20 cellular contexts compared by ENCODE assay signal in genomic region chr10:70885485-70885884, GRCh38. TPM values are rescaled to one million over a fixed set of nuclear protein-coding genes. Genes with fewer than 3 reads are reported as not detected.
DNase-seq lines count a peak whose midpoint lies in the region; ATAC-seq and TF ChIP-seq lines count a peak whose summit lies in the region.
"Had no signal": no experiment of that assay in that cellular context is flagged by ENCODE, and none has a peak within 500 bp of the region (broad histone marks: within the 10 kb centered on the region; RNA-seq: fewer than 3 reads in every experiment).

No MANE protein-coding gene starts in this region.

- DNase-seq in activated CD4-positive, alpha-beta memory T cell treated with anti-CD3 and anti-CD28 coated beads for 36 hours = no peak
- no peak for DNase-seq in activated CD4-positive, alpha-beta memory T cell treated with anti-CD3 and anti-CD28 coated beads, Interleukin-2, amount 10 ng/mL, durations not matched to agents 7 days and 5 days
- peak; percentile 34 for DNase-seq in Karpas-422
- DNase-seq in effector memory CD8-positive, alpha-beta T cell = no peak
- DNase-seq in progenitor cell of endocrine pancreas (ENCODE audit: low spot score, unreplicated experiment) = no peak
- DNase-seq in stimulated activated CD4-positive, alpha-beta T cell treated with anti-CD3 and anti-CD28 coated beads, Interleukin-2, amount 100 ng/mL, for 48 hours = no peak
- DNase-seq in stimulated activated naive CD8-positive, alpha-beta T cell treated with anti-CD3 and anti-CD28 coated beads, Interleukin-15, amount 100 ng/mL, for 72 hours = no peak
- no peak for DNase-seq in Calu3
- DNase-seq: Caco-2, DMS153, GOT3, NCI-H187, NCI-H2107, NCI-H510A treated with DMSO at 0.1 percent for 48 hours, NCI-H774, OCI-M1, SHP77 had no signal

- H3K9me2 ChIP-seq in Karpas-422 (replicated peaks; ENCODE audit: insufficient read depth, low read length) = no peaks in the 10 kb centered on the region

- no peak overlapping the region for H2AFZ ChIP-seq in Karpas-422 (ENCODE audit: low read length)

- H3K9ac ChIP-seq in Karpas-422 (ENCODE audit: low read length) = no peak overlapping the region

- H3K27me3 Mint-ChIP-seq in activated CD4-positive, alpha-beta memory T cell treated with anti-CD3 and anti-CD28 coated beads for 36 hours = no peaks in the 10 kb centered on the region
- no peaks in the 10 kb centered on the region for H3K27me3 Mint-ChIP-seq in activated CD4-positive, alpha-beta memory T cell treated with anti-CD3 and anti-CD28 coated beads, Interleukin-2, amount 10 ng/mL, durations not matched to agents 7 days and 5 days
- H3K27me3 Mint-ChIP-seq in effector memory CD8-positive, alpha-beta T cell = no peaks in the 10 kb centered on the region
- H3K27me3 Mint-ChIP-seq in progenitor cell of endocrine pancreas = no peaks in the 10 kb centered on the region
- no peaks in the 10 kb centered on the region for H3K27me3 Mint-ChIP-seq in stimulated activated naive CD8-positive, alpha-beta T cell treated with anti-CD3 and anti-CD28 coated beads, Interleukin-15, amount 100 ng/mL, for 72 hours
- H3K27me3 Mint-ChIP-seq in Calu3 (ENCODE audit: unreplicated experiment) = no peaks in the 10 kb centered on the region

- H3K4me1 ChIP-seq in Karpas-422 (ENCODE audit: low read length) = peaks cover 23% of the 10 kb centered on the region

- no peak overlapping the region for H3K4me2 ChIP-seq in Karpas-422 (ENCODE audit: low read depth, low read length, poor library complexity, severe bottlenecking)

- POLR2A ChIA-PET in activated CD4-positive, alpha-beta memory T cell treated with anti-CD3 and anti-CD28 coated beads for 36 hours (lab: Charles Lee) = no interaction called here
- POLR2A ChIA-PET in activated CD4-positive, alpha-beta memory T cell treated with anti-CD3 and anti-CD28 coated beads, Interleukin-2, amount 10 ng/mL, durations not matched to agents 7 days and 5 days (lab: Charles Lee) = no interaction called here

- no peaks in the 10 kb centered on the region for H3K27me3 ChIP-seq in Karpas-422 (ENCODE audit: low read length)

- H3K4me3 ChIP-seq in Karpas-422 (ENCODE audit: low read length) = no peak overlapping the region
- H3K4me3 ChIP-seq: GM12878 had no signal

- no peak for ATAC-seq in effector memory CD8-positive, alpha-beta T cell (replicated peaks)
- no peak for ATAC-seq in stimulated activated naive CD8-positive, alpha-beta T cell treated with anti-CD3 and anti-CD28 coated beads, Interleukin-15, amount 100 ng/mL, for 72 hours
- ATAC-seq: GM12878, HCT116 had no signal

- peaks cover 3% of the 10 kb centered on the region; the same call in 1 of the 2 replicates for H3K36me3 ChIP-seq in Karpas-422 (ENCODE audit: insufficient read depth, low read length)

- peaks cover 15% of the 10 kb centered on the region for H3K79me2 ChIP-seq in Karpas-422 (ENCODE audit: low read length)

- BruUV-seq in Calu3 (replicated peaks; lab: Mats Ljungman, UMichigan) = no TSS peak

- TF ChIP-seq CTCF in progenitor cell of endocrine pancreas (IDR thresholded peaks at IDR 0.05; ENCODE audit: unreplicated experiment) (no peak), Calu3 (IDR thresholded peaks at IDR 0.05; ENCODE audit: unreplicated experiment) (no peak)

- H3K36me3 Mint-ChIP-seq in activated CD4-positive, alpha-beta memory T cell treated with anti-CD3 and anti-CD28 coated beads for 36 hours = peaks cover 14% of the 10 kb centered on the region
- H3K36me3 Mint-ChIP-seq in activated CD4-positive, alpha-beta memory T cell treated with anti-CD3 and anti-CD28 coated beads, Interleukin-2, amount 10 ng/mL, durations not matched to agents 7 days and 5 days (ENCODE audit: low read depth) = peaks cover 11% of the 10 kb centered on the region
- H3K36me3 Mint-ChIP-seq in effector memory CD8-positive, alpha-beta T cell (ENCODE audit: insufficient read depth) = peaks cover 13% of the 10 kb centered on the region
- H3K36me3 Mint-ChIP-seq in progenitor cell of endocrine pancreas (ENCODE audit: insufficient read depth) = peaks cover 20% of the 10 kb centered on the region
- peaks cover 56% of the 10 kb centered on the region for H3K36me3 Mint-ChIP-seq in Calu3 (ENCODE audit: insufficient read depth, unreplicated experiment)

- peaks cover 15% of the 10 kb centered on the region for H3K4me1 Mint-ChIP-seq in activated CD4-positive, alpha-beta memory T cell treated with anti-CD3 and anti-CD28 coated beads for 36 hours (ENCODE audit: low read depth)
- H3K4me1 Mint-ChIP-seq in activated CD4-positive, alpha-beta memory T cell treated with anti-CD3 and anti-CD28 coated beads, Interleukin-2, amount 10 ng/mL, durations not matched to agents 7 days and 5 days = peaks cover 16% of the 10 kb centered on the region
- peaks cover 0 to 13% of the 10 kb centered on the region in 2 donors for H3K4me1 Mint-ChIP-seq in effector memory CD8-positive, alpha-beta T cell (ENCODE audit: low read depth in 2 of 2)
- peaks cover 13% of the 10 kb centered on the region for H3K4me1 Mint-ChIP-seq in progenitor cell of endocrine pancreas (ENCODE audit: low read depth)
- H3K4me1 Mint-ChIP-seq in stimulated activated naive CD8-positive, alpha-beta T cell treated with anti-CD3 and anti-CD28 coated beads, Interleukin-15, amount 100 ng/mL, for 72 hours = peaks cover 9% of the 10 kb centered on the region
- no peaks in the 10 kb centered on the region for H3K4me1 Mint-ChIP-seq in Calu3 (ENCODE audit: low read depth, unreplicated experiment)

- H3K27ac Mint-ChIP-seq in activated CD4-positive, alpha-beta memory T cell treated with anti-CD3 and anti-CD28 coated beads for 36 hours = peak overlapping the region; percentile 45
- H3K27ac Mint-ChIP-seq in activated CD4-positive, alpha-beta memory T cell treated with anti-CD3 and anti-CD28 coated beads, Interleukin-2, amount 10 ng/mL, durations not matched to agents 7 days and 5 days = no peak overlapping the region
- peak overlapping the region; percentile 20 to 44 for H3K27ac Mint-ChIP-seq in effector memory CD8-positive, alpha-beta T cell
- H3K27ac Mint-ChIP-seq in progenitor cell of endocrine pancreas (no peak overlapping the region), Calu3 (ENCODE audit: unreplicated experiment) (no peak overlapping the region)
- H3K27ac Mint-ChIP-seq in stimulated activated naive CD8-positive, alpha-beta T cell treated with anti-CD3 and anti-CD28 coated beads, Interleukin-15, amount 100 ng/mL, for 72 hours = no peak overlapping the region

- no peaks in the 10 kb centered on the region for H3K9me3 ChIP-seq in Karpas-422 (ENCODE audit: low read length)
- H3K9me3 ChIP-seq: Caco-2 had no signal

- H3K4me3 Mint-ChIP-seq in activated CD4-positive, alpha-beta memory T cell treated with anti-CD3 and anti-CD28 coated beads for 36 hours = no peak overlapping the region
- H3K4me3 Mint-ChIP-seq in activated CD4-positive, alpha-beta memory T cell treated with anti-CD3 and anti-CD28 coated beads, Interleukin-2, amount 10 ng/mL, durations not matched to agents 7 days and 5 days = no peak overlapping the region
- no peak overlapping the region for H3K4me3 Mint-ChIP-seq in effector memory CD8-positive, alpha-beta T cell
- H3K4me3 Mint-ChIP-seq in progenitor cell of endocrine pancreas (ENCODE audit: low read depth) (peak overlapping the region; percentile 37), Calu3 (ENCODE audit: low read depth, unreplicated experiment) (no peak overlapping the region)
- no peak overlapping the region for H3K4me3 Mint-ChIP-seq in stimulated activated naive CD8-positive, alpha-beta T cell treated with anti-CD3 and anti-CD28 coated beads, Interleukin-15, amount 100 ng/mL, for 72 hours

- CTCF ChIA-PET in activated CD4-positive, alpha-beta memory T cell treated with anti-CD3 and anti-CD28 coated beads for 36 hours (lab: Charles Lee) = no interaction called here
- CTCF ChIA-PET in activated CD4-positive, alpha-beta memory T cell treated with anti-CD3 and anti-CD28 coated beads, Interleukin-2, amount 10 ng/mL, durations not matched to agents 7 days and 5 days (lab: Charles Lee) = no interaction called here
- CTCF ChIA-PET in Calu3 (lab: Charles Lee) = no interaction called here

- no peak overlapping the region for H3K27ac ChIP-seq in Karpas-422 (ENCODE audit: low read length)
- H3K27ac ChIP-seq: 22Rv1 had no signal

- no peaks in the 10 kb centered on the region for H3K9me3 Mint-ChIP-seq in activated CD4-positive, alpha-beta memory T cell treated with anti-CD3 and anti-CD28 coated beads for 36 hours
- no peaks in the 10 kb centered on the region for H3K9me3 Mint-ChIP-seq in activated CD4-positive, alpha-beta memory T cell treated with anti-CD3 and anti-CD28 coated beads, Interleukin-2, amount 10 ng/mL, durations not matched to agents 7 days and 5 days
- no peaks in the 10 kb centered on the region for H3K9me3 Mint-ChIP-seq in effector memory CD8-positive, alpha-beta T cell
- H3K9me3 Mint-ChIP-seq in progenitor cell of endocrine pancreas (ENCODE audit: low read depth) (no peaks in the 10 kb centered on the region), Calu3 (ENCODE audit: low read depth, unreplicated experiment) (no peaks in the 10 kb centered on the region)
- H3K9me3 Mint-ChIP-seq in stimulated activated naive CD8-positive, alpha-beta T cell treated with anti-CD3 and anti-CD28 coated beads, Interleukin-15, amount 100 ng/mL, for 72 hours = no peaks in the 10 kb centered on the region

- intact Hi-C loops in activated CD4-positive, alpha-beta memory T cell treated with anti-CD3 and anti-CD28 coated beads for 36 hours (cut with micrococcal nuclease) = no loop called here
- intact Hi-C loops in Calu3 (cut with micrococcal nuclease; ENCODE audit: unreplicated experiment) = no loop called here

- H4K20me1 ChIP-seq in Karpas-422 (ENCODE audit: insufficient read depth, low read depth, low read length) = no peaks in the 10 kb centered on the region

RNA-seq across cellular contexts. Expression of gene PCBD1, which starts 2.9 kb away (rescaled TPM):
- 10 to 100 TPM; 53.4 to 56.7 TPM for total RNA-seq in activated CD4-positive, alpha-beta memory T cell treated with anti-CD3 and anti-CD28 coated beads for 36 hours
- total RNA-seq in activated CD4-positive, alpha-beta memory T cell treated with anti-CD3 and anti-CD28 coated beads, Interleukin-2, amount 10 ng/mL, durations not matched to agents 7 days and 5 days = 10 to 100 TPM; 37.2 to 38.6 TPM
- total RNA-seq in Karpas-422 (2014; rRNA removed; shearing (Covaris generic); ENCODE audit: low replicate concordance) = 73.7 and 76.4 TPM in 2 replicates
- total RNA-seq in progenitor cell of endocrine pancreas (147 and 162 TPM in 2 replicates), Calu3 (2022) (193 and 205 TPM in 2 replicates)

Comparison
In these comparisons a context has a peak if more than half of its experiments do, and no peak if none do; other contexts are left out.
1. H3K27ac Mint-ChIP-seq: peak in activated CD4-positive, alpha-beta memory T cell treated with anti-CD3 and anti-CD28 coated beads for 36 hours (single experiment) and effector memory CD8-positive, alpha-beta T cell (2 of 2); none in activated CD4-positive, alpha-beta memory T cell treated with anti-CD3 and anti-CD28 coated beads, Interleukin-2, amount 10 ng/mL, durations not matched to agents 7 days and 5 days (single experiment), progenitor cell of endocrine pancreas (single experiment), stimulated activated naive CD8-positive, alpha-beta T cell treated with anti-CD3 and anti-CD28 coated beads, Interleukin-15, amount 100 ng/mL, for 72 hours (0 of 2) and Calu3 (single experiment).